Comparison of ENCODE assay signal across 10 cellular contexts in genomic region chrY:24107316-24107715, GRCh38. TPM values are rescaled to one million over a fixed set of nuclear protein-coding genes. Genes with fewer than 3 reads are reported as not detected.
"Had no signal": no experiment of that assay in that cellular context is flagged by ENCODE, and none has a peak within 500 bp of the region (broad histone marks: within the 10 kb centered on the region; RNA-seq: fewer than 3 reads in every experiment).

No MANE protein-coding gene starts in this region.

RNA-seq across cellular contexts. Expression of gene CDY1B, which starts 59.5 kb away (rescaled TPM):
- total RNA-seq: OCI-LY7, PC-3, PC-9, Peyer's patch, Right ventricle myocardium inferior, Right ventricle myocardium superior, RPMI7951, SJCRH30, SJSA1, SK-MEL-5 had no signal
